ENCODE assay signal across 26 cellular contexts in genomic region chr6:106551155-106551554, GRCh38.
"Had no signal": no experiment of that assay in that cellular context is flagged by ENCODE, and none has a peak within 500 bp of the region (broad histone marks: within the 10 kb centered on the region; RNA-seq: fewer than 3 reads in every experiment).

No MANE protein-coding gene starts in this region.

- H3K4me1 ChIP-seq: body of pancreas, colonic mucosa, right lobe of liver, uterus had no signal

- ATAC-seq: activated CD4-positive, CD25-positive, alpha-beta regulatory T cell treated with anti-CD3 and anti-CD28 coated beads, Interleukin-2, amount 50 U/mL, for 24 hours; activated CD8-positive, alpha-beta T cell treated with anti-CD3 and anti-CD28 coated beads for 36 hours; activated T-cell treated with anti-CD3 and anti-CD28 coated beads, Interleukin-2, amount 50 U/mL, for 4 hours; activated T-helper 17 cell treated with anti-CD3 and anti-CD28 coated beads, Interleukin-2, amount 50 U/mL, for 72 hours; body of pancreas; left lung; lower lobe of right lung; natural killer cell treated with Interleukin-12 subunit alpha and Interleukin-12 subunit beta and Interleukin-15 and Interleukin-18, amount 100 ng/mL, for 72 hours; right lobe of liver had no signal

- FAIRE-seq: frontal cortex had no signal

- H3K27ac ChIP-seq: body of pancreas, colonic mucosa, left lung, lower lobe of right lung, right lobe of liver, thoracic aorta, uterus had no signal

- H3K27me3 Mint-ChIP-seq: activated CD4-positive, alpha-beta T cell treated with anti-CD3 and anti-CD28 coated beads, Interleukin-2, amount 10 ng/mL, durations not matched to agents 24 days and 14 days; activated CD8-positive, alpha-beta T cell treated with anti-CD3 and anti-CD28 coated beads for 36 hours; activated T-helper 17 cell treated with anti-CD3 and anti-CD28 coated beads, Interleukin-2, amount 50 U/mL, for 72 hours; natural killer cell treated with Interleukin-12 subunit alpha and Interleukin-12 subunit beta and Interleukin-15 and Interleukin-18, amount 100 ng/mL, for 72 hours; progenitor cell of endocrine pancreas; stimulated activated naive CD8-positive, alpha-beta T cell treated with anti-CD3 and anti-CD28 coated beads, Interleukin-15, Interleukin-2, amounts not matched to agents 100 ng/mL and 50 ng/mL, for 24 hours had no signal

- H3K36me3 ChIP-seq: colonic mucosa, thoracic aorta, uterus had no signal

- H3K4me3 Mint-ChIP-seq: activated CD4-positive, alpha-beta T cell treated with anti-CD3 and anti-CD28 coated beads, Interleukin-2, amount 10 ng/mL, durations not matched to agents 24 days and 14 days; activated CD8-positive, alpha-beta T cell treated with anti-CD3 and anti-CD28 coated beads for 36 hours; activated T-cell treated with anti-CD3 and anti-CD28 coated beads, Interleukin-2, amount 50 U/mL, for 4 hours; activated T-helper 17 cell treated with anti-CD3 and anti-CD28 coated beads, Interleukin-2, amount 50 U/mL, for 72 hours; natural killer cell treated with Interleukin-12 subunit alpha and Interleukin-12 subunit beta and Interleukin-15 and Interleukin-18, amount 100 ng/mL, for 72 hours; stimulated activated naive CD8-positive, alpha-beta T cell treated with anti-CD3 and anti-CD28 coated beads, Interleukin-15, Interleukin-2, amounts not matched to agents 100 ng/mL and 50 ng/mL, for 24 hours had no signal

- H3K27me3 ChIP-seq: body of pancreas, colonic mucosa, left lung, right lobe of liver, uterus had no signal

- H3K9me3 Mint-ChIP-seq: activated T-cell treated with anti-CD3 and anti-CD28 coated beads, Interleukin-2, amount 50 U/mL, for 4 hours; activated T-helper 17 cell treated with anti-CD3 and anti-CD28 coated beads, Interleukin-2, amount 50 U/mL, for 72 hours; natural killer cell treated with Interleukin-12 subunit alpha and Interleukin-12 subunit beta and Interleukin-15 and Interleukin-18, amount 100 ng/mL, for 72 hours had no signal

- H3K4me3 ChIP-seq: body of pancreas, colonic mucosa, left lung, lower lobe of right lung, right lobe of liver, thoracic aorta, uterus had no signal

- H3K9me3 ChIP-seq: body of pancreas, colonic mucosa, left lung, lower lobe of right lung, right lobe of liver, thoracic aorta, uterus had no signal

- DNase-seq: activated CD4-positive, alpha-beta T cell treated with anti-CD3 and anti-CD28 coated beads, Interleukin-2, amount 10 ng/mL, durations not matched to agents 24 days and 14 days; activated CD8-positive, alpha-beta T cell treated with anti-CD3 and anti-CD28 coated beads for 36 hours; activated gamma-delta T cell treated with Interleukin-2 at 50 U/mL for 16 hours; activated naive CD4-positive, alpha-beta T cell treated with anti-CD3 and anti-CD28 coated beads, Interleukin-2, amount 50 U/mL, for 16 hours; activated T-cell treated with anti-CD3 and anti-CD28 coated beads, Interleukin-2, amount 50 U/mL, for 4 hours; anterior cingulate cortex; body of pancreas; cerebellar nuclear complex; colonic mucosa; effector memory CD4-positive, alpha-beta T cell; kidney glomerular epithelial cell; left lung; lower lobe of right lung; mesendoderm; right lobe of liver; stimulated activated CD4-positive, alpha-beta T cell treated with anti-CD3 and anti-CD28 coated beads, Interleukin-2, amount 100 ng/mL, for 48 hours; T-helper 1 cell; trophoblast cell; uterus had no signal

- H3K27ac Mint-ChIP-seq: activated CD4-positive, alpha-beta T cell treated with anti-CD3 and anti-CD28 coated beads, Interleukin-2, amount 10 ng/mL, durations not matched to agents 24 days and 14 days; activated CD8-positive, alpha-beta T cell treated with anti-CD3 and anti-CD28 coated beads for 36 hours; activated T-helper 17 cell treated with anti-CD3 and anti-CD28 coated beads, Interleukin-2, amount 50 U/mL, for 72 hours; natural killer cell treated with Interleukin-12 subunit alpha and Interleukin-12 subunit beta and Interleukin-15 and Interleukin-18, amount 100 ng/mL, for 72 hours; progenitor cell of endocrine pancreas; stimulated activated naive CD8-positive, alpha-beta T cell treated with anti-CD3 and anti-CD28 coated beads, Interleukin-15, Interleukin-2, amounts not matched to agents 100 ng/mL and 50 ng/mL, for 24 hours had no signal
